Comparison of ENCODE assay signal across 31 cellular contexts in genomic region chr13:69912576-69913074, GRCh38.
DNase-seq lines count a peak whose midpoint lies in the region; ATAC-seq, FAIRE-seq and TF ChIP-seq lines count a peak whose summit lies in the region.
"Had no signal": no experiment of that assay in that cellular context is flagged by ENCODE, and none has a peak within 500 bp of the region (broad histone marks: within the 10 kb centered on the region; RNA-seq: fewer than 3 reads in every experiment).

No MANE protein-coding gene starts in this region.

- H2AFZ ChIP-seq in endothelial cell of umbilical vein (ENCODE audit: low read depth, low read length), result no peak overlapping the region
- H2AFZ ChIP-seq: parathyroid adenoma had no signal

- H3K9me1 ChIP-seq in endothelial cell of umbilical vein (replicated peaks; ENCODE audit: control insufficient read depth, extremely low read depth, insufficient read depth, low read length), result no peaks in the 10 kb centered on the region

- no peak overlapping the region for H3K4me2 ChIP-seq in endothelial cell of umbilical vein (ENCODE audit: insufficient read depth, low read length)

- no peak for TF ChIP-seq CTCF in endothelial cell of umbilical vein (IDR thresholded peaks at IDR 0.05; ENCODE audit: extremely low read depth in 1 of 2, insufficient read depth in 1 of 2, low read depth in 1 of 2, low read length in 2 of 2)

- dilution Hi-C loops in endothelial cell of umbilical vein (cut with MboI; ENCODE audit: extremely low pct_ligation_motif_present, low sequenced_read_pairs), result no loop called here

- POLR2A ChIA-PET in endothelial cell of umbilical vein (lab: Charles Lee), result no interaction called here

- no peak overlapping the region for H3K27ac ChIP-seq in endothelial cell of umbilical vein (ENCODE audit: insufficient read depth, low read depth, low read length)
- H3K27ac ChIP-seq: ascending aorta, left lung, parathyroid adenoma, right atrium auricular region, suprapubic skin, upper lobe of right lung had no signal

- BruUV-seq in endothelial cell of umbilical vein (replicated peaks; lab: Mats Ljungman, UMichigan), result no TSS peak

- no peak overlapping the region for H3K4me3 ChIP-seq in endothelial cell of umbilical vein (replicated peaks in 1 of 3; ENCODE audit: insufficient read depth in 1 of 3, low read depth in 1 of 3, low read length in 3 of 3)
- H3K4me3 ChIP-seq: ascending aorta, left lung, right atrium auricular region, suprapubic skin, upper lobe of right lung had no signal

- ATAC-seq in HG03095 (IDR thresholded peaks at IDR 0.05; ENCODE audit: unreplicated experiment) (no peak), GM21723 (IDR thresholded peaks at IDR 0.05; ENCODE audit: unreplicated experiment) (no peak)
- ATAC-seq: left lung, Panc1, upper lobe of right lung had no signal

- no peaks in the 10 kb centered on the region for H3K36me3 ChIP-seq in endothelial cell of umbilical vein (ENCODE audit: control insufficient read depth in 2 of 2, extremely low read depth in 1 of 2, insufficient read depth in 2 of 2, low read length in 2 of 2)
- H3K36me3 ChIP-seq: ascending aorta, left lung, right atrium auricular region, suprapubic skin, upper lobe of right lung had no signal

- H3K27me3 ChIP-seq in endothelial cell of umbilical vein (ENCODE audit: control insufficient read depth in 2 of 2, insufficient read depth in 2 of 2, low read length in 2 of 2), result no peaks in the 10 kb centered on the region
- H3K27me3 ChIP-seq: ascending aorta, left lung, right atrium auricular region, suprapubic skin, upper lobe of right lung had no signal

- H4K20me1 ChIP-seq in endothelial cell of umbilical vein (replicated peaks; ENCODE audit: control insufficient read depth, extremely low read depth, insufficient read depth, low read length), result no peaks in the 10 kb centered on the region

- TF ChIP-seq POLR2A in endothelial cell of umbilical vein (IDR thresholded peaks at IDR 0.05; ENCODE audit: low read depth, low read length), result no peak

- FAIRE-seq in endothelial cell of umbilical vein (lab: Jason Lieb, UNC), result peak; percentile 4
- FAIRE-seq: colon, G401.6, islet of Langerhans, small intestine had no signal

- CTCF ChIA-PET in endothelial cell of umbilical vein (lab: Charles Lee), result no interaction called here

- intact Hi-C loops in endothelial cell of umbilical vein (cut with micrococcal nuclease), result no loop called here

- peak; percentile 52 for DNase-seq in D341Med (ENCODE audit: low spot score)
- DNase-seq in NCI-H146 (lab: John Stamatoyannopoulos, UW), result peak; percentile 95
- DNase-seq in NCI-H524 (lab: John Stamatoyannopoulos, UW), result peak; percentile 80 to 85
- no peak for DNase-seq in endothelial cell of umbilical vein (ENCODE audit: low read depth, low spot score)
- DNase-seq in epidermal melanocyte (ENCODE audit: insufficient read length, low spot score), result no peak
- no peak for DNase-seq in kidney glomerular epithelial cell (lab: John Stamatoyannopoulos, UW)
- DNase-seq: activated CD4-positive, alpha-beta T cell treated with anti-CD3 and anti-CD28 coated beads for 4 hours; activated gamma-delta T cell; activated T-cell treated with anti-CD3 and anti-CD28 coated beads, Interleukin-2, amount 50 U/mL, for 24 hours; DMS79; effector CD8-positive, alpha-beta T cell; GOT3; HFFc6; IMR-90; left lung; NCI-H2029; NCI-H510A; SHP77 treated with DMSO at 0.1 percent for 48 hours; small intestine; stimulated activated naive CD4-positive, alpha-beta T cell; upper lobe of right lung had no signal

- H3K79me2 ChIP-seq in endothelial cell of umbilical vein (ENCODE audit: control insufficient read depth, insufficient read depth, low read length), result no peaks in the 10 kb centered on the region
- H3K79me2 ChIP-seq: parathyroid adenoma had no signal

- H3K9ac ChIP-seq in endothelial cell of umbilical vein (replicated peaks; ENCODE audit: extremely low read depth, insufficient read depth, low read length), result no peak overlapping the region
- H3K9ac ChIP-seq: parathyroid adenoma had no signal

- H3K4me1 ChIP-seq in endothelial cell of umbilical vein (ENCODE audit: control insufficient read depth, extremely low read depth, insufficient read depth, low read length), result no peaks in the 10 kb centered on the region
- H3K4me1 ChIP-seq: ascending aorta, left lung, parathyroid adenoma, right atrium auricular region, suprapubic skin, upper lobe of right lung had no signal

- H3K9me3 ChIP-seq in endothelial cell of umbilical vein (replicated peaks; ENCODE audit: control insufficient read depth, insufficient read depth, low read length), result no peaks in the 10 kb centered on the region
- H3K9me3 ChIP-seq: ascending aorta, right atrium auricular region, upper lobe of right lung had no signal

TF ChIP-seq in endothelial cell of umbilical vein, 7 proteins besides CTCF, POLR2A, EP300 and RAD21:
- no peak for TF ChIP-seq MAX (IDR thresholded peaks at IDR 0.05; ENCODE audit: insufficient read depth, insufficient read length)
- no peak for TF ChIP-seq MYC (IDR thresholded peaks at IDR 0.05; ENCODE audit: low read depth, low read length)
- TF ChIP-seq JUN (IDR thresholded peaks at IDR 0.05; ENCODE audit: borderline replicate concordance, insufficient read depth, insufficient read length, low read depth), result no peak
- TF ChIP-seq FOS (IDR thresholded peaks at IDR 0.05; ENCODE audit: borderline replicate concordance, insufficient read depth, low read length), result no peak
- TF ChIP-seq POLR2AphosphoS5 (IDR thresholded peaks at IDR 0.05; ENCODE audit: insufficient read depth, low read depth, low read length), result no peak
- TF ChIP-seq GATA2 (IDR thresholded peaks at IDR 0.05; ENCODE audit: insufficient read depth, insufficient read length, low read depth, low read length), result no peak
- TF ChIP-seq EZH2 (IDR thresholded peaks at IDR 0.05; ENCODE audit: borderline replicate concordance, low read depth, low read length, severe bottlenecking), result no peak
TF ChIP-seq in endothelial cell of umbilical vein: peak in this region for 0.

Comparison
In these comparisons a context has a peak if more than half of its experiments do, and no peak if none do; other contexts are left out.
1. DNase-seq: peak in D341Med (single experiment), NCI-H146 (single experiment) and NCI-H524 (2 of 2); none in endothelial cell of umbilical vein (single experiment), epidermal melanocyte (single experiment) and kidney glomerular epithelial cell (single experiment).